1 cellular context compared by ENCODE assay signal in the genomic region with DNA sequence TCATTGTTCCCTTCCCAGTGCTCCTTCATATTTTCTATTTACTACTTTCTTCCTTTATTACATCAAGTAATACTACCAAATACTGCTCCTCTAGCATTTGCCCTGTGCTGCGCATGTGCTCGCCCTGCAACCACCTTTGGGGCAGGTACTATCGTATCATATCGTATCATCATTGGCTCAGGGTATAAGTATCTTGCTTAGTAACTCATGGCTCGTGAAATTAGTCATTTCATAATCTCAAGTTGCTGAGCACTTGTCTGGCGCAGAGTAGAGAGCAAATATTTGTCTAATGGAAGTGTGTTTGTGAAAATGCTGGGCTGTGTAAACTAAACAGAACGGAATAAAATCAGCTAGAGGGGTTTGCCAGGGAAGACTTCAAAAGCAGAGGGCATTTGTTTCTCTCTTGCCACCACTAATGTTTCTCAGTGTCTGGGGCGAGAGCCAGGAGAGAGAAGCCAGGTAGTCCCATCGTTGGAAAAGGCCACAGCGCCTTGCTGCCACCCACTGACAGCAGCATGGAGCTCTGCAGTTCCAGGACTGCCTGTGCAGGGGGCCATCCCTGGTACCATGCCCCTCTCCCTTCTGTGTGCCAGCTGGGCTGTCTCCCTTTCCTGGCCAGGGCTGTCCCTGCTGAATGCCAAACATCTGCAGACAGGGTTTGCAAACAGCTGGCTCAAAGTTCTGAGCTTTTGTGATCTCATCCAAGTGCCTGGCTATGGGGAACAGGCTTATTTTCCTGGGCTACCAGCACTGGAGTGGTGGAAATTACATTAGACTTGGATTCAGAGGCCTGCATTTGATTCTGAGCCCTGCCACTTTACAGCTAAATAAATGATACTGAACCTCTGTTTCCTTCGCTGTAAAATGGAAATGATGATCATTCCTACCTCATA.
TF ChIP-seq lines count a peak whose summit lies in the region.

No MANE protein-coding gene starts in this region.

TF ChIP-seq in HepG2, 621 proteins besides CTCF, POLR2A, EP300 and RAD21 (continued from another document and continues in another):
- no peak for TF ChIP-seq RAD51 (IDR thresholded peaks at IDR 0.05; ENCODE audit: borderline replicate concordance)
- peak; percentile 50; the same call in 1 of the 2 replicates for TF ChIP-seq ZNF292 (CRISPR knock-in tag; IDR thresholded peaks at IDR 0.05; ENCODE audit: borderline replicate concordance, low read depth)
- peak; percentile 91 for TF ChIP-seq STAG1 (CRISPR knock-in tag; IDR thresholded peaks at IDR 0.05)
- TF ChIP-seq ZNF644 (CRISPR knock-in tag; IDR thresholded peaks at IDR 0.05; ENCODE audit: low read depth), result peak; percentile 11; the same call in 1 of the 2 replicates
- peak; percentile 63; the same call in 1 of the 2 replicates for TF ChIP-seq REPIN1 (CRISPR knock-in tag; IDR thresholded peaks at IDR 0.05; ENCODE audit: borderline replicate concordance, low read depth)
- TF ChIP-seq, protein P1, sequence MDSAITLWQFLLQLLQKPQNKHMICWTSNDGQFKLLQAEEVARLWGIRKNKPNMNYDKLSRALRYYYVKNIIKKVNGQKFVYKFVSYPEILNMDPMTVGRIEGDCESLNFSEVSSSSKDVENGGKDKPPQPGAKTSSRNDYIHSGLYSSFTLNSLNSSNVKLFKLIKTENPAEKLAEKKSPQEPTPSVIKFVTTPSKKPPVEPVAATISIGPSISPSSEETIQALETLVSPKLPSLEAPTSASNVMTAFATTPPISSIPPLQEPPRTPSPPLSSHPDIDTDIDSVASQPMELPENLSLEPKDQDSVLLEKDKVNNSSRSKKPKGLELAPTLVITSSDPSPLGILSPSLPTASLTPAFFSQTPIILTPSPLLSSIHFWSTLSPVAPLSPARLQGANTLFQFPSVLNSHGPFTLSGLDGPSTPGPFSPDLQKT (CRISPR knock-in tag; IDR thresholded peaks at IDR 0.05; ENCODE audit: borderline replicate concordance), result no peak
- TF ChIP-seq, protein P2, sequence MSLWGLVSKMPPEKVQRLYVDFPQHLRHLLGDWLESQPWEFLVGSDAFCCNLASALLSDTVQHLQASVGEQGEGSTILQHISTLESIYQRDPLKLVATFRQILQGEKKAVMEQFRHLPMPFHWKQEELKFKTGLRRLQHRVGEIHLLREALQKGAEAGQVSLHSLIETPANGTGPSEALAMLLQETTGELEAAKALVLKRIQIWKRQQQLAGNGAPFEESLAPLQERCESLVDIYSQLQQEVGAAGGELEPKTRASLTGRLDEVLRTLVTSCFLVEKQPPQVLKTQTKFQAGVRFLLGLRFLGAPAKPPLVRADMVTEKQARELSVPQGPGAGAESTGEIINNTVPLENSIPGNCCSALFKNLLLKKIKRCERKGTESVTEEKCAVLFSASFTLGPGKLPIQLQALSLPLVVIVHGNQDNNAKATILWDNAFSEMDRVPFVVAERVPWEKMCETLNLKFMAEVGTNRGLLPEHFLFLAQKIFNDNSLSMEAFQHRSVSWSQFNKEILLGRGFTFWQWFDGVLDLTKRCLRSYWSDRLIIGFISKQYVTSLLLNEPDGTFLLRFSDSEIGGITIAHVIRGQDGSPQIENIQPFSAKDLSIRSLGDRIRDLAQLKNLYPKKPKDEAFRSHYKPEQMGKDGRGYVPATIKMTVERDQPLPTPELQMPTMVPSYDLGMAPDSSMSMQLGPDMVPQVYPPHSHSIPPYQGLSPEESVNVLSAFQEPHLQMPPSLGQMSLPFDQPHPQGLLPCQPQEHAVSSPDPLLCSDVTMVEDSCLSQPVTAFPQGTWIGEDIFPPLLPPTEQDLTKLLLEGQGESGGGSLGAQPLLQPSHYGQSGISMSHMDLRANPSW (CRISPR knock-in tag; IDR thresholded peaks at IDR 0.05; ENCODE audit: borderline replicate concordance), result no peak
- no peak for TF ChIP-seq ZSCAN20 (CRISPR knock-in tag; IDR thresholded peaks at IDR 0.05; ENCODE audit: borderline replicate concordance)
- TF ChIP-seq ZEB1 (IDR thresholded peaks at IDR 0.05; ENCODE audit: insufficient replicate concordance, low read depth), result no peak
- TF ChIP-seq ZNF224 (CRISPR knock-in tag; IDR thresholded peaks at IDR 0.05), result no peak
- no peak for TF ChIP-seq SOX13 (IDR thresholded peaks at IDR 0.05)
- TF ChIP-seq SOX13 (CRISPR knock-in tag; conservative IDR thresholded peaks at IDR 0.05 in 1 of 2, IDR thresholded peaks at IDR 0.05 in 1 of 2), result peak in 1 of 2 experiments; percentile 50; a peak in 1 of 4 replicates
- no peak for TF ChIP-seq CBFB (CRISPR knock-in tag; IDR thresholded peaks at IDR 0.05)
- TF ChIP-seq, protein P3, sequence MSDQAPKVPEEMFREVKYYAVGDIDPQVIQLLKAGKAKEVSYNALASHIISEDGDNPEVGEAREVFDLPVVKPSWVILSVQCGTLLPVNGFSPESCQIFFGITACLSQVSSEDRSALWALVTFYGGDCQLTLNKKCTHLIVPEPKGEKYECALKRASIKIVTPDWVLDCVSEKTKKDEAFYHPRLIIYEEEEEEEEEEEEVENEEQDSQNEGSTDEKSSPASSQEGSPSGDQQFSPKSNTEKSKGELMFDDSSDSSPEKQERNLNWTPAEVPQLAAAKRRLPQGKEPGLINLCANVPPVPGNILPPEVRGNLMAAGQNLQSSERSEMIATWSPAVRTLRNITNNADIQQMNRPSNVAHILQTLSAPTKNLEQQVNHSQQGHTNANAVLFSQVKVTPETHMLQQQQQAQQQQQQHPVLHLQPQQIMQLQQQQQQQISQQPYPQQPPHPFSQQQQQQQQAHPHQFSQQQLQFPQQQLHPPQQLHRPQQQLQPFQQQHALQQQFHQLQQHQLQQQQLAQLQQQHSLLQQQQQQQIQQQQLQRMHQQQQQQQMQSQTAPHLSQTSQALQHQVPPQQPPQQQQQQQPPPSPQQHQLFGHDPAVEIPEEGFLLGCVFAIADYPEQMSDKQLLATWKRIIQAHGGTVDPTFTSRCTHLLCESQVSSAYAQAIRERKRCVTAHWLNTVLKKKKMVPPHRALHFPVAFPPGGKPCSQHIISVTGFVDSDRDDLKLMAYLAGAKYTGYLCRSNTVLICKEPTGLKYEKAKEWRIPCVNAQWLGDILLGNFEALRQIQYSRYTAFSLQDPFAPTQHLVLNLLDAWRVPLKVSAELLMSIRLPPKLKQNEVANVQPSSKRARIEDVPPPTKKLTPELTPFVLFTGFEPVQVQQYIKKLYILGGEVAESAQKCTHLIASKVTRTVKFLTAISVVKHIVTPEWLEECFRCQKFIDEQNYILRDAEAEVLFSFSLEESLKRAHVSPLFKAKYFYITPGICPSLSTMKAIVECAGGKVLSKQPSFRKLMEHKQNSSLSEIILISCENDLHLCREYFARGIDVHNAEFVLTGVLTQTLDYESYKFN (CRISPR knock-in tag; conservative IDR thresholded peaks at IDR 0.05), result peak; percentile 22; the same call in 1 of the 2 replicates
- TF ChIP-seq, protein P4, sequence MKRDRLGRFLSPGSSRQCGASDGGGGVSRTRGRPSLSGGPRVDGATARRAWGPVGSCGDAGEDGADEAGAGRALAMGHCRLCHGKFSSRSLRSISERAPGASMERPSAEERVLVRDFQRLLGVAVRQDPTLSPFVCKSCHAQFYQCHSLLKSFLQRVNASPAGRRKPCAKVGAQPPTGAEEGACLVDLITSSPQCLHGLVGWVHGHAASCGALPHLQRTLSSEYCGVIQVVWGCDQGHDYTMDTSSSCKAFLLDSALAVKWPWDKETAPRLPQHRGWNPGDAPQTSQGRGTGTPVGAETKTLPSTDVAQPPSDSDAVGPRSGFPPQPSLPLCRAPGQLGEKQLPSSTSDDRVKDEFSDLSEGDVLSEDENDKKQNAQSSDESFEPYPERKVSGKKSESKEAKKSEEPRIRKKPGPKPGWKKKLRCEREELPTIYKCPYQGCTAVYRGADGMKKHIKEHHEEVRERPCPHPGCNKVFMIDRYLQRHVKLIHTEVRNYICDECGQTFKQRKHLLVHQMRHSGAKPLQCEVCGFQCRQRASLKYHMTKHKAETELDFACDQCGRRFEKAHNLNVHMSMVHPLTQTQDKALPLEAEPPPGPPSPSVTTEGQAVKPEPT (CRISPR knock-in tag; IDR thresholded peaks at IDR 0.05; ENCODE audit: low read depth), result no peak
- TF ChIP-seq KDM5B (CRISPR knock-in tag; IDR thresholded peaks at IDR 0.05; ENCODE audit: borderline replicate concordance), result 0 out of 2 replicates have a peak, but pooled peaks have one; percentile 34
- TF ChIP-seq SP5 (CRISPR knock-in tag; IDR thresholded peaks at IDR 0.05; ENCODE audit: borderline replicate concordance, low read depth), result no peak
- 0 out of 2 replicates have a peak, but pooled peaks have one; percentile 33 for TF ChIP-seq ZBTB7B (CRISPR knock-in tag; IDR thresholded peaks at IDR 0.05)
- no peak for TF ChIP-seq SIX1 (CRISPR knock-in tag; IDR thresholded peaks at IDR 0.05; ENCODE audit: borderline replicate concordance)
- no peak for TF ChIP-seq MAFK (conservative IDR thresholded peaks at IDR 0.05 in 1 of 2, IDR thresholded peaks at IDR 0.05 in 1 of 2; ENCODE audit: low read length in 2 of 2)
- no peak for TF ChIP-seq NR3C1 (CRISPR knock-in tag; IDR thresholded peaks at IDR 0.05)
- TF ChIP-seq ZNF790 (CRISPR knock-in tag; IDR thresholded peaks at IDR 0.05; ENCODE audit: borderline replicate concordance), result no peak
- no peak for TF ChIP-seq ASH2L (IDR thresholded peaks at IDR 0.05; ENCODE audit: insufficient read length, low read depth, low read length)
- peak; percentile 41; the same call in 1 of the 2 replicates for TF ChIP-seq SP2 (CRISPR knock-in tag; IDR thresholded peaks at IDR 0.05)
- TF ChIP-seq KDM2A (CRISPR knock-in tag; IDR thresholded peaks at IDR 0.05; ENCODE audit: borderline replicate concordance, low read depth), result 0 out of 2 replicates have a peak, but pooled peaks have one; percentile 19
- TF ChIP-seq SAP130 (CRISPR knock-in tag; IDR thresholded peaks at IDR 0.05; ENCODE audit: low read depth), result peak; percentile 40; the same call in 1 of the 2 replicates
- TF ChIP-seq, protein P5, sequence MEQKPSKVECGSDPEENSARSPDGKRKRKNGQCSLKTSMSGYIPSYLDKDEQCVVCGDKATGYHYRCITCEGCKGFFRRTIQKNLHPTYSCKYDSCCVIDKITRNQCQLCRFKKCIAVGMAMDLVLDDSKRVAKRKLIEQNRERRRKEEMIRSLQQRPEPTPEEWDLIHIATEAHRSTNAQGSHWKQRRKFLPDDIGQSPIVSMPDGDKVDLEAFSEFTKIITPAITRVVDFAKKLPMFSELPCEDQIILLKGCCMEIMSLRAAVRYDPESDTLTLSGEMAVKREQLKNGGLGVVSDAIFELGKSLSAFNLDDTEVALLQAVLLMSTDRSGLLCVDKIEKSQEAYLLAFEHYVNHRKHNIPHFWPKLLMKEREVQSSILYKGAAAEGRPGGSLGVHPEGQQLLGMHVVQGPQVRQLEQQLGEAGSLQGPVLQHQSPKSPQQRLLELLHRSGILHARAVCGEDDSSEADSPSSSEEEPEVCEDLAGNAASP (CRISPR knock-in tag; IDR thresholded peaks at IDR 0.05; ENCODE audit: borderline replicate concordance), result 0 out of 2 replicates have a peak, but pooled peaks have one; percentile 2
- no peak for TF ChIP-seq CEBPB (IDR thresholded peaks at IDR 0.05; ENCODE audit: borderline replicate concordance, low read depth, low read length)
- TF ChIP-seq ZNF792 (CRISPR knock-in tag; IDR thresholded peaks at IDR 0.05), result 0 out of 2 replicates have a peak, but pooled peaks have one; percentile 39
- TF ChIP-seq RCOR2 (CRISPR knock-in tag; IDR thresholded peaks at IDR 0.05), result peak; percentile 35; the same call in 1 of the 2 replicates
- no peak for TF ChIP-seq ZNF180 (CRISPR knock-in tag; IDR thresholded peaks at IDR 0.05; ENCODE audit: borderline replicate concordance, low read depth)
- TF ChIP-seq RORA (CRISPR knock-in tag; IDR thresholded peaks at IDR 0.05), result 0 out of 2 replicates have a peak, but pooled peaks have one; percentile 53
- 0 out of 2 replicates have a peak, but pooled peaks have one; percentile 25 for TF ChIP-seq MEF2D (CRISPR knock-in tag; IDR thresholded peaks at IDR 0.05)
- TF ChIP-seq, protein P6, sequence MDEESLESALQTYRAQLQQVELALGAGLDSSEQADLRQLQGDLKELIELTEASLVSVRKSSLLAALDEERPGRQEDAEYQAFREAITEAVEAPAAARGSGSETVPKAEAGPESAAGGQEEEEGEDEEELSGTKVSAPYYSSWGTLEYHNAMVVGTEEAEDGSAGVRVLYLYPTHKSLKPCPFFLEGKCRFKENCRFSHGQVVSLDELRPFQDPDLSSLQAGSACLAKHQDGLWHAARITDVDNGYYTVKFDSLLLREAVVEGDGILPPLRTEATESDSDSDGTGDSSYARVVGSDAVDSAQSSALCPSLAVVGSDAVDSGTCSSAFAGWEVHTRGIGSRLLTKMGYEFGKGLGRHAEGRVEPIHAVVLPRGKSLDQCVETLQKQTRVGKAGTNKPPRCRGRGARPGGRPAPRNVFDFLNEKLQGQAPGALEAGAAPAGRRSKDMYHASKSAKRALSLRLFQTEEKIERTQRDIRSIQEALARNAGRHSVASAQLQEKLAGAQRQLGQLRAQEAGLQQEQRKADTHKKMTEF (CRISPR knock-in tag; IDR thresholded peaks at IDR 0.05), result peak; percentile 48; the same call in 1 of the 2 replicates
- 0 out of 2 replicates have a peak, but pooled peaks have one; percentile 26 for TF ChIP-seq ZNF891 (CRISPR knock-in tag; IDR thresholded peaks at IDR 0.05)
- TF ChIP-seq, protein P7, sequence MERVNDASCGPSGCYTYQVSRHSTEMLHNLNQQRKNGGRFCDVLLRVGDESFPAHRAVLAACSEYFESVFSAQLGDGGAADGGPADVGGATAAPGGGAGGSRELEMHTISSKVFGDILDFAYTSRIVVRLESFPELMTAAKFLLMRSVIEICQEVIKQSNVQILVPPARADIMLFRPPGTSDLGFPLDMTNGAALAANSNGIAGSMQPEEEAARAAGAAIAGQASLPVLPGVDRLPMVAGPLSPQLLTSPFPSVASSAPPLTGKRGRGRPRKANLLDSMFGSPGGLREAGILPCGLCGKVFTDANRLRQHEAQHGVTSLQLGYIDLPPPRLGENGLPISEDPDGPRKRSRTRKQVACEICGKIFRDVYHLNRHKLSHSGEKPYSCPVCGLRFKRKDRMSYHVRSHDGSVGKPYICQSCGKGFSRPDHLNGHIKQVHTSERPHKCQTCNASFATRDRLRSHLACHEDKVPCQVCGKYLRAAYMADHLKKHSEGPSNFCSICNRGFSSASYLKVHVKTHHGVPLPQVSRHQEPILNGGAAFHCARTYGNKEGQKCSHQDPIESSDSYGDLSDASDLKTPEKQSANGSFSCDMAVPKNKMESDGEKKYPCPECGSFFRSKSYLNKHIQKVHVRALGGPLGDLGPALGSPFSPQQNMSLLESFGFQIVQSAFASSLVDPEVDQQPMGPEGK (CRISPR knock-in tag; IDR thresholded peaks at IDR 0.05), result peak; percentile 29; the same call in 1 of the 2 replicates
- no peak for TF ChIP-seq ZC3H13 (CRISPR knock-in tag; IDR thresholded peaks at IDR 0.05)
- TF ChIP-seq, protein P8, sequence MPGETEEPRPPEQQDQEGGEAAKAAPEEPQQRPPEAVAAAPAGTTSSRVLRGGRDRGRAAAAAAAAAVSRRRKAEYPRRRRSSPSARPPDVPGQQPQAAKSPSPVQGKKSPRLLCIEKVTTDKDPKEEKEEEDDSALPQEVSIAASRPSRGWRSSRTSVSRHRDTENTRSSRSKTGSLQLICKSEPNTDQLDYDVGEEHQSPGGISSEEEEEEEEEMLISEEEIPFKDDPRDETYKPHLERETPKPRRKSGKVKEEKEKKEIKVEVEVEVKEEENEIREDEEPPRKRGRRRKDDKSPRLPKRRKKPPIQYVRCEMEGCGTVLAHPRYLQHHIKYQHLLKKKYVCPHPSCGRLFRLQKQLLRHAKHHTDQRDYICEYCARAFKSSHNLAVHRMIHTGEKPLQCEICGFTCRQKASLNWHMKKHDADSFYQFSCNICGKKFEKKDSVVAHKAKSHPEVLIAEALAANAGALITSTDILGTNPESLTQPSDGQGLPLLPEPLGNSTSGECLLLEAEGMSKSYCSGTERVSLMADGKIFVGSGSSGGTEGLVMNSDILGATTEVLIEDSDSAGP (CRISPR knock-in tag; IDR thresholded peaks at IDR 0.05; ENCODE audit: borderline replicate concordance), result 0 out of 2 replicates have a peak, but pooled peaks have one; percentile 43
- TF ChIP-seq ZNF747 (CRISPR knock-in tag; IDR thresholded peaks at IDR 0.05; ENCODE audit: borderline replicate concordance), result peak; percentile 57; the same call in 1 of the 2 replicates
- 0 out of 2 replicates have a peak, but pooled peaks have one; percentile 47 for TF ChIP-seq TGIF2 (CRISPR knock-in tag; IDR thresholded peaks at IDR 0.05)
- no peak for TF ChIP-seq ZFP1 (CRISPR knock-in tag; IDR thresholded peaks at IDR 0.05)
- TF ChIP-seq ZFX (CRISPR knock-in tag; IDR thresholded peaks at IDR 0.05; ENCODE audit: low read depth), result no peak
- TF ChIP-seq GTF2F1 (IDR thresholded peaks at IDR 0.05; ENCODE audit: low read length), result no peak
